ENCODE assay signal across 8 cellular contexts in the genomic region with DNA sequence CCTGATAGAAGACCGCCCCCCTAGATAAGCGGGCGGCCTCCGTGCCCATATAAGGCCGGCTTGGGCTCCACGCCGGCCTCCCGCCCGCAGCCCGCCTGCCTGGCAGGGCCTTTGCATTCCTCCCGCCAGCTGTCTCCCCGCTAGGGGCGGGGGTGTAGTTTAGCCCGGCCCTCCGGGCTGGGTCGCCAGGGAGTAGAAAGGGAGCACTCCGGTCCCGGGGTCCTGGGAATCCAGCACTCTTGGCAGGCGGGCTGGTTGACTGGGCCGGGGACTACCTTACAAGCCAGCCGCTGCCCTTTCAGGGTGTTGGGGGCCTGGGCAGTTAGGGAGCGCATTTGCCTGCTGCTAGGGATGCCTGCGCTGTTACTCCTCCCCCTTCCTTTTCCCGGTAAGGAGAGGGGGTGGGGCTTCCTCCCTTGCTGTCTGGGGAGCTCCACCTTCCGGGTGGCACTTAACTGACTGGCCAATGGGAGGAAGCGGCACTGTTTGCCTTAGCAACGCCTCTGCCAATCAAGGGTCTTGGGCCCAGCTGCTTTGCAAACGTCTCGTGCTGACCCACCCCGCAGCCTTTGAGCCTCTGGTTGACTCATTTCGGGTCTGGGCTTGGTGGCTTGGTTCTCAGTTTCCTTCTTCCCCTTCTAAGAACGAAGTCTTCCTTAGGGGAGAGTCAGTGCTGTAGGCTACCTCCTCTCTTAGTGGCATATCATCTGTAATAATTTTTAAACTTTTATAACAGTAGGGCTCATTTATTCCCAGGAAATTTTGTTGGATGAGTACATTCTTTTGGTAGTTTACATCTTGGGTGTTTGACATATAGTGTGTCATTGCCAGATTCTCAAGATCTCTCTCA. TPM values are rescaled to one million over a fixed set of nuclear protein-coding genes. Genes with fewer than 3 reads are reported as not detected.
DNase-seq lines count a peak whose midpoint lies in the region; ATAC-seq and TF ChIP-seq lines count a peak whose summit lies in the region.

No MANE protein-coding gene starts in this region.

- H3K36me3 Mint-ChIP-seq in activated CD4-positive, alpha-beta T cell treated with anti-CD3 and anti-CD28 coated beads, Interleukin-2, amount 10 ng/mL, durations not matched to agents 7 days and 5 days (ENCODE audit: low read depth) = peaks cover 45% of the 10 kb centered on the region

- no peaks in the 10 kb centered on the region for H3K27me3 ChIP-seq in BE2C

- peak; percentile 97 for DNase-seq in BE2C
- peak; percentile 87 for DNase-seq in NCI-H524 treated with DMSO at 0.1 percent for 48 hours (lab: John Stamatoyannopoulos, UW)
- peak; percentile 98 for DNase-seq in activated CD4-positive, alpha-beta T cell treated with anti-CD3 and anti-CD28 coated beads, Interleukin-2, amount 10 ng/mL, durations not matched to agents 7 days and 5 days
- DNase-seq in coronary artery (ENCODE audit: low spot score) = peak; percentile 99
- peak; percentile 95 to 99 for DNase-seq in left colon
- DNase-seq in stimulated activated CD4-positive, alpha-beta T cell treated with anti-CD3 and anti-CD28 coated beads, Interleukin-1b, Interleukin-23, amount 100 ng/mL, for 4 hours (ENCODE audit: low read depth in 2 of 2) = peak; percentile 74 to 89

- intact Hi-C loops in left colon (cut with DNase I, micrococcal nuclease) = no loop called here

- H3K4me1 ChIP-seq in BE2C = peaks cover 12% of the 10 kb centered on the region

- no peaks in the 10 kb centered on the region for H3K9me3 ChIP-seq in BE2C

- H3K4me3 Mint-ChIP-seq in activated CD4-positive, alpha-beta T cell treated with anti-CD3 and anti-CD28 coated beads, Interleukin-2, amount 10 ng/mL, durations not matched to agents 7 days and 5 days = peak overlapping the region; percentile 97

- POLR2A ChIA-PET in activated CD4-positive, alpha-beta T cell treated with anti-CD3 and anti-CD28 coated beads, Interleukin-2, amount 10 ng/mL, durations not matched to agents 7 days and 5 days (lab: Charles Lee) = interaction anchor here (0.6 to 2.4 kb wide), 2 partner anchors 151 to 245 kb away, joined by 5 to 6 read pairs; a partner anchor contains a TSS

- H3K9me3 Mint-ChIP-seq in activated CD4-positive, alpha-beta T cell treated with anti-CD3 and anti-CD28 coated beads, Interleukin-2, amount 10 ng/mL, durations not matched to agents 7 days and 5 days = no peaks in the 10 kb centered on the region

- CTCF ChIA-PET in activated CD4-positive, alpha-beta T cell treated with anti-CD3 and anti-CD28 coated beads, Interleukin-2, amount 10 ng/mL, durations not matched to agents 7 days and 5 days (lab: Charles Lee) = interaction anchor here (0.6 to 2.9 kb wide), 8 partner anchors 9 to 382 kb away, joined by 3 to 15 read pairs (median 3); a partner anchor contains a TSS

- H3K4me3 ChIP-seq in BE2C (ENCODE audit: low read depth, low read length) = peak overlapping the region; percentile 82
- H3K4me3 ChIP-seq in coronary artery = peak overlapping the region; percentile 97

- no peaks in the 10 kb centered on the region for H3K27me3 Mint-ChIP-seq in activated CD4-positive, alpha-beta T cell treated with anti-CD3 and anti-CD28 coated beads, Interleukin-2, amount 10 ng/mL, durations not matched to agents 7 days and 5 days

- TF ChIP-seq CTCF in BE2C (IDR thresholded peaks at IDR 0.05; ENCODE audit: low read depth, low read length) = peak; percentile 26
- no peak for TF ChIP-seq CTCF in coronary artery (IDR thresholded peaks at IDR 0.05)

- peaks cover 49% of the 10 kb centered on the region for H3K4me1 Mint-ChIP-seq in activated CD4-positive, alpha-beta T cell treated with anti-CD3 and anti-CD28 coated beads, Interleukin-2, amount 10 ng/mL, durations not matched to agents 7 days and 5 days

- peaks cover 42% of the 10 kb centered on the region for H3K36me3 ChIP-seq in BE2C

- peak overlapping the region; percentile 82 for H3K27ac Mint-ChIP-seq in activated CD4-positive, alpha-beta T cell treated with anti-CD3 and anti-CD28 coated beads, Interleukin-2, amount 10 ng/mL, durations not matched to agents 7 days and 5 days

- peak overlapping the region; percentile 96 to 99 for H3K27ac ChIP-seq in coronary artery

- ATAC-seq in GM19324 (IDR thresholded peaks at IDR 0.05; ENCODE audit: low FRiP score, unreplicated experiment) = peak; percentile 76
- ATAC-seq in HG03460 (IDR thresholded peaks at IDR 0.05; ENCODE audit: unreplicated experiment) = peak; percentile 65
- ATAC-seq in left colon = peak; percentile 75

RNA-seq across cellular contexts. Expression of a gene that starts 3.4 kb away (rescaled TPM):
- polyA plus RNA-seq in BE2C (2012; ENCODE audit: insufficient read depth, insufficient read length, low read depth) = 48.9 TPM
- total RNA-seq in activated CD4-positive, alpha-beta T cell treated with anti-CD3 and anti-CD28 coated beads, Interleukin-2, amount 10 ng/mL, durations not matched to agents 7 days and 5 days = 10 to 100 TPM; 40.8 to 41.9 TPM
- total RNA-seq in left colon = 10 to 100 TPM; 22.8 to 30.1 TPM

RNA-seq across cellular contexts. Expression of a gene that starts 7.5 kb away (rescaled TPM):
- polyA plus RNA-seq in BE2C (2012; ENCODE audit: insufficient read depth, insufficient read length, low read depth) = 57.6 TPM
- total RNA-seq in activated CD4-positive, alpha-beta T cell treated with anti-CD3 and anti-CD28 coated beads, Interleukin-2, amount 10 ng/mL, durations not matched to agents 7 days and 5 days = 10 to 100 TPM; 57.8 to 60.7 TPM
- 10 to 100 TPM; 31.4 to 41.8 TPM for total RNA-seq in left colon

RNA-seq across cellular contexts. Expression of a gene that starts 54.8 kb away (rescaled TPM):
- polyA plus RNA-seq in BE2C (2012; ENCODE audit: insufficient read depth, insufficient read length, low read depth) = 159 TPM
- total RNA-seq in activated CD4-positive, alpha-beta T cell treated with anti-CD3 and anti-CD28 coated beads, Interleukin-2, amount 10 ng/mL, durations not matched to agents 7 days and 5 days = 10 to 100 TPM; 36.7 to 48.6 TPM
- 10 to 100 TPM; 65.7 to 67.3 TPM for total RNA-seq in left colon

Comparison
In these comparisons a context has a peak if more than half of its experiments do, and no peak if none do; other contexts are left out.
1. Peak in every context shown above with its lines: DNase-seq, ATAC-seq, H3K4me3 ChIP-seq and H3K27ac ChIP-seq.